1 cellular context compared by ENCODE assay signal in genomic region chr1:111481387-111482221, GRCh38.
TF ChIP-seq lines count a peak whose summit lies in the region.

No MANE protein-coding gene starts in this region.

TF ChIP-seq in K562, 482 proteins besides CTCF, POLR2A, EP300 and RAD21 (continues in another document):
- no peak for TF ChIP-seq SIRT6 (IDR thresholded peaks at IDR 0.05; ENCODE audit: low read depth, low read length)
- peak in 1 of 2 experiments; percentile 34; a peak in 1 of 4 replicates for TF ChIP-seq MAZ (CRISPR knock-in tag; conservative IDR thresholded peaks at IDR 0.05 in 1 of 2, IDR thresholded peaks at IDR 0.05 in 1 of 2)
- TF ChIP-seq ZNF445 (CRISPR knock-in tag; IDR thresholded peaks at IDR 0.05; ENCODE audit: low read depth), result no peak
- no peak for TF ChIP-seq ADNP (tag; IDR thresholded peaks at IDR 0.05)
- peak; percentile 24; the same call in 1 of the 2 replicates for TF ChIP-seq VEZF1 (CRISPR knock-in tag; IDR thresholded peaks at IDR 0.05)
- TF ChIP-seq CTBP1 (IDR thresholded peaks at IDR 0.05; ENCODE audit: borderline replicate concordance), result 0 out of 2 replicates have a peak, but pooled peaks have one; percentile 13
- 0 out of 2 replicates have a peak, but pooled peaks have one; percentile 34 for TF ChIP-seq ELF2 (CRISPR knock-in tag; IDR thresholded peaks at IDR 0.05)
- TF ChIP-seq SMAD4 (CRISPR knock-in tag; conservative IDR thresholded peaks at IDR 0.05), result 0 out of 2 replicates have a peak, but pooled peaks have one; percentile 30
- no peak for TF ChIP-seq DMBX1 (CRISPR knock-in tag; IDR thresholded peaks at IDR 0.05; ENCODE audit: borderline replicate concordance)
- peak in 1 of 2 experiments; percentile 61; a peak in 2 of 4 replicates for TF ChIP-seq SRF (CRISPR knock-in tag; IDR thresholded peaks at IDR 0.05)
- peak; percentile 94 for TF ChIP-seq DEAF1 (CRISPR knock-in tag; IDR thresholded peaks at IDR 0.05)
- TF ChIP-seq ZFPM2 (CRISPR knock-in tag; IDR thresholded peaks at IDR 0.05), result no peak
- TF ChIP-seq BHLHE40 (IDR thresholded peaks at IDR 0.05; ENCODE audit: low read length), result 0 out of 2 replicates have a peak, but pooled peaks have one; percentile 43
- 0 out of 2 replicates have a peak, but pooled peaks have one; percentile 36 for TF ChIP-seq TCF7 (IDR thresholded peaks at IDR 0.05; ENCODE audit: borderline replicate concordance)
- no peak for TF ChIP-seq ZNF586 (CRISPR knock-in tag; conservative IDR thresholded peaks at IDR 0.05)
- TF ChIP-seq ZBTB40 (IDR thresholded peaks at IDR 0.05), result no peak
- TF ChIP-seq ZBTB40 (CRISPR knock-in tag; IDR thresholded peaks at IDR 0.05), result peak; percentile 31; the same call in 1 of the 2 replicates
- TF ChIP-seq NFXL1 (CRISPR knock-in tag; IDR thresholded peaks at IDR 0.05), result no peak
- TF ChIP-seq ZC3H8 (IDR thresholded peaks at IDR 0.05), result no peak
- TF ChIP-seq SFPQ (IDR thresholded peaks at IDR 0.05; ENCODE audit: low read depth, low read length), result no peak
- TF ChIP-seq CHD1 (IDR thresholded peaks at IDR 0.05; ENCODE audit: low read length), result no peak
- TF ChIP-seq ELF1 (tag; IDR thresholded peaks at IDR 0.05), result peak; percentile 14; the same call in 1 of the 2 replicates
- TF ChIP-seq, protein P1, sequence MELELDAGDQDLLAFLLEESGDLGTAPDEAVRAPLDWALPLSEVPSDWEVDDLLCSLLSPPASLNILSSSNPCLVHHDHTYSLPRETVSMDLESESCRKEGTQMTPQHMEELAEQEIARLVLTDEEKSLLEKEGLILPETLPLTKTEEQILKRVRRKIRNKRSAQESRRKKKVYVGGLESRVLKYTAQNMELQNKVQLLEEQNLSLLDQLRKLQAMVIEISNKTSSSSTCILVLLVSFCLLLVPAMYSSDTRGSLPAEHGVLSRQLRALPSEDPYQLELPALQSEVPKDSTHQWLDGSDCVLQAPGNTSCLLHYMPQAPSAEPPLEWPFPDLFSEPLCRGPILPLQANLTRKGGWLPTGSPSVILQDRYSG (tag; conservative IDR thresholded peaks at IDR 0.05; ENCODE audit: low read depth), result no peak
- TF ChIP-seq TAF9B (IDR thresholded peaks at IDR 0.05; ENCODE audit: partially characterized antibody), result no peak
- peak; percentile 11 for TF ChIP-seq DACH1 (IDR thresholded peaks at IDR 0.05; ENCODE audit: partially characterized antibody)
- TF ChIP-seq BCL6 (CRISPR knock-in tag; IDR thresholded peaks at IDR 0.05), result no peak
- TF ChIP-seq ZNF384 (IDR thresholded peaks at IDR 0.05; ENCODE audit: low read depth, low read length), result peak; percentile 81
- TF ChIP-seq, protein P2, sequence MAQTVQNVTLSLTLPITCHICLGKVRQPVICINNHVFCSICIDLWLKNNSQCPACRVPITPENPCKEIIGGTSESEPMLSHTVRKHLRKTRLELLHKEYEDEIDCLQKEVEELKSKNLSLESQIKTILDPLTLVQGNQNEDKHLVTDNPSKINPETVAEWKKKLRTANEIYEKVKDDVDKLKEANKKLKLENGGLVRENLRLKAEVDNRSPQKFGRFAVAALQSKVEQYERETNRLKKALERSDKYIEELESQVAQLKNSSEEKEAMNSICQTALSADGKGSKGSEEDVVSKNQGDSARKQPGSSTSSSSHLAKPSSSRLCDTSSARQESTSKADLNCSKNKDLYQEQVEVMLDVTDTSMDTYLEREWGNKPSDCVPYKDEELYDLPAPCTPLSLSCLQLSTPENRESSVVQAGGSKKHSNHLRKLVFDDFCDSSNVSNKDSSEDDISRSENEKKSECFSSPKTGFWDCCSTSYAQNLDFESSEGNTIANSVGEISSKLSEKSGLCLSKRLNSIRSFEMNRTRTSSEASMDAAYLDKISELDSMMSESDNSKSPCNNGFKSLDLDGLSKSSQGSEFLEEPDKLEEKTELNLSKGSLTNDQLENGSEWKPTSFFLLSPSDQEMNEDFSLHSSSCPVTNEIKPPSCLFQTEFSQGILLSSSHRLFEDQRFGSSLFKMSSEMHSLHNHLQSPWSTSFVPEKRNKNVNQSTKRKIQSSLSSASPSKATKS (CRISPR knock-in tag; IDR thresholded peaks at IDR 0.05), result no peak
- no peak for TF ChIP-seq SRSF9 (IDR thresholded peaks at IDR 0.05; ENCODE audit: borderline replicate concordance, low read depth, low read length)
- TF ChIP-seq MAFK (IDR thresholded peaks at IDR 0.05; ENCODE audit: low read length), result peak; percentile 39
- TF ChIP-seq, protein P3, sequence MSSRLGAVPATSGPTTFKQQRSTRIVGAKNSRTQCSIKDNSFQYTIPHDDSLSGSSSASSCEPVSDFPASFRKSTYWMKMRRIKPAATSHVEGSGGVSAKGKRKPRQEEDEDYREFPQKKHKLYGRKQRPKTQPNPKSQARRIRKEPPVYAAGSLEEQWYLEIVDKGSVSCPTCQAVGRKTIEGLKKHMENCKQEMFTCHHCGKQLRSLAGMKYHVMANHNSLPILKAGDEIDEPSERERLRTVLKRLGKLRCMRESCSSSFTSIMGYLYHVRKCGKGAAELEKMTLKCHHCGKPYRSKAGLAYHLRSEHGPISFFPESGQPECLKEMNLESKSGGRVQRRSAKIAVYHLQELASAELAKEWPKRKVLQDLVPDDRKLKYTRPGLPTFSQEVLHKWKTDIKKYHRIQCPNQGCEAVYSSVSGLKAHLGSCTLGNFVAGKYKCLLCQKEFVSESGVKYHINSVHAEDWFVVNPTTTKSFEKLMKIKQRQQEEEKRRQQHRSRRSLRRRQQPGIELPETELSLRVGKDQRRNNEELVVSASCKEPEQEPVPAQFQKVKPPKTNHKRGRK (tag; IDR thresholded peaks at IDR 0.05), result peak; percentile 57; the same call in 1 of the 2 replicates
- peak; percentile 24 for TF ChIP-seq ZFP36 (IDR thresholded peaks at IDR 0.05; ENCODE audit: low read depth, low read length, partially characterized antibody)
- TF ChIP-seq HNRNPL (IDR thresholded peaks at IDR 0.05; ENCODE audit: low read depth, low read length), result 0 out of 2 replicates have a peak, but pooled peaks have one; percentile 46
- TF ChIP-seq CC2D1A (IDR thresholded peaks at IDR 0.05), result peak; percentile 79; the same call in 1 of the 2 replicates
- TF ChIP-seq ARID2 (IDR thresholded peaks at IDR 0.05), result peak; percentile 68; the same call in 1 of the 2 replicates
- no peak for TF ChIP-seq ZNF764 (CRISPR knock-in tag; IDR thresholded peaks at IDR 0.05; ENCODE audit: low read depth)
- no peak for TF ChIP-seq RAD51 (IDR thresholded peaks at IDR 0.05; ENCODE audit: borderline replicate concordance, low read depth)
- no peak for TF ChIP-seq MNT (conservative IDR thresholded peaks at IDR 0.05)
- TF ChIP-seq CREM (IDR thresholded peaks at IDR 0.05; ENCODE audit: low read depth), result 0 out of 2 replicates have a peak, but pooled peaks have one; percentile 42
- TF ChIP-seq RCOR1 (IDR thresholded peaks at IDR 0.05; ENCODE audit: borderline replicate concordance in 1 of 2, low read depth in 2 of 2, low read length in 2 of 2), result peak in 1 of 2 experiments; percentile 47; a peak in 1 of 4 replicates
- TF ChIP-seq JUN (IDR thresholded peaks at IDR 0.05; ENCODE audit: borderline replicate concordance, low read depth, low read length), result 0 out of 2 replicates have a peak, but pooled peaks have one; percentile 41
- no peak for TF ChIP-seq JUN (CRISPR knock-in tag; IDR thresholded peaks at IDR 0.05; ENCODE audit: borderline replicate concordance)
